21 cellular contexts compared by ENCODE assay signal in the genomic region with DNA sequence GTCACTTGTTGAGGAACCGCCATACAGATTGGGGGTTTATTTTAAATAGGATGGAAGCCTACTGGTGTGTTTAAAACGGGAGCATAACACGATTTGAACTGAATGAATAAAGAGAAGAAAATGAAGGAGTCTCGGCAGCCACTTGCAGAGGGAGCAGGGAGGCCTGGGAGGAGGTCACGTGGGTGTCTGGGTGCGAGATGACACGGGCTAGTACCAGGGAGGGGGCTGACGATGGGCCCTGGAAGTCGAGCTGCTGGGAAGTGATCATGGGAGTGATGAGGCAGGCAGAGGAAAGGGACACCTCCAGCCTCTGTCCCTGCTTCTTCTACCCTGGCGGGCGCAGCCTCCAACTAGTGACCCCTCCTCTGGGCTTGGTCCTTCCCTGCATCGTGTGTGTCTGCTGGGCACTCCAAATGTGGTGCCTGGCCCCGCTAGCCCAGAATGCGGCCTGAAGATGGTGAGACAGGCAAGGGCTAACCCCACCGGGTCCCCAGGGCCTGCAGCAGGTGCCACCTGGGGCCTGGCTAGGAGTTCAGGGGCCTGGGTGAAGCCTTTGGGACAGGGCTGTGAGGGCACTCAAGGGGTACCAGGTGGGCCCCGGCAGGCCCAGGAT.
"Had no signal": no experiment of that assay in that cellular context is flagged by ENCODE, and none has a peak within 500 bp of the region (broad histone marks: within the 10 kb centered on the region; RNA-seq: fewer than 3 reads in every experiment).

No MANE protein-coding gene starts in this region.

- H3K27me3 Mint-ChIP-seq: activated naive CD4-positive, alpha-beta T cell treated with anti-CD3 and anti-CD28 coated beads, Interleukin-2, amount 50 U/mL, for 24 hours; effector memory CD8-positive, alpha-beta T cell; memory B cell; naive thymus-derived CD4-positive, alpha-beta T cell had no signal

- H3K27ac ChIP-seq: epithelial cell of prostate, left ventricle myocardium inferior, neutrophil, parathyroid adenoma, spleen, tibial artery had no signal

- DNase-seq: activated CD4-positive, alpha-beta T cell treated with anti-CD3 and anti-CD28 coated beads, Interleukin-2, amount 50 U/mL, for 1 hour; activated CD8-positive, alpha-beta memory T cell treated with anti-CD3 and anti-CD28 coated beads for 24 hours; activated CD8-positive, alpha-beta memory T cell treated with anti-CD3 and anti-CD28 coated beads, Interleukin-2, amount 50 U/mL, for 48 hours; activated gamma-delta T cell; activated T-cell treated with anti-CD3 and anti-CD28 coated beads, Interleukin-2, amount 50 U/mL, for 72 hours; dermis blood vessel endothelial cell; effector memory CD8-positive, alpha-beta T cell; foreskin fibroblast; left ventricle myocardium inferior; mucosa of descending colon; naive thymus-derived CD4-positive, alpha-beta T cell; spleen; stimulated activated CD4-positive, alpha-beta T cell treated with anti-CD3 and anti-CD28 coated beads, Interleukin-4, amount 100 ng/mL, for 4 hours; stimulated activated naive CD4-positive, alpha-beta T cell; tibial artery had no signal

- H3K36me3 Mint-ChIP-seq: activated naive CD4-positive, alpha-beta T cell treated with anti-CD3 and anti-CD28 coated beads, Interleukin-2, amount 50 U/mL, for 24 hours had no signal

- ATAC-seq: activated CD4-positive, CD25-positive, alpha-beta regulatory T cell treated with anti-CD3 and anti-CD28 coated beads, Interleukin-2, amount 50 U/mL, for 24 hours; activated T-cell treated with anti-CD3 and anti-CD28 coated beads, Interleukin-2, amount 50 U/mL, for 72 hours; effector memory CD8-positive, alpha-beta T cell; mucosa of descending colon; naive thymus-derived CD4-positive, alpha-beta T cell had no signal

- H3K9me3 Mint-ChIP-seq: activated naive CD4-positive, alpha-beta T cell treated with anti-CD3 and anti-CD28 coated beads, Interleukin-2, amount 50 U/mL, for 24 hours; activated T-cell treated with anti-CD3 and anti-CD28 coated beads, Interleukin-2, amount 50 U/mL, for 72 hours; effector memory CD8-positive, alpha-beta T cell; memory B cell; naive thymus-derived CD4-positive, alpha-beta T cell had no signal

- H3K4me3 Mint-ChIP-seq: activated naive CD4-positive, alpha-beta T cell treated with anti-CD3 and anti-CD28 coated beads, Interleukin-2, amount 50 U/mL, for 24 hours; activated T-cell treated with anti-CD3 and anti-CD28 coated beads, Interleukin-2, amount 50 U/mL, for 72 hours; effector memory CD8-positive, alpha-beta T cell; memory B cell; naive thymus-derived CD4-positive, alpha-beta T cell had no signal

- H3K27ac Mint-ChIP-seq: activated T-cell treated with anti-CD3 and anti-CD28 coated beads, Interleukin-2, amount 50 U/mL, for 72 hours; memory B cell had no signal
